8 cellular contexts compared by ENCODE assay signal in genomic region chr19:44723952-44724319, GRCh38. TPM values are rescaled to one million over a fixed set of nuclear protein-coding genes. Genes with fewer than 3 reads are reported as not detected.
DNase-seq lines count a peak whose midpoint lies in the region; TF ChIP-seq lines count a peak whose summit lies in the region.

No MANE protein-coding gene starts in this region.

- in situ Hi-C loops in GM13977 (cut with MboI; ENCODE audit: low pct_unique_long_range_greater_than_20kb, low sequenced_read_pairs, unreplicated experiment), result no loop called here

- peaks cover 35% of the 10 kb centered on the region for H3K4me1 Mint-ChIP-seq in activated T-helper 2 cell treated with anti-CD3 and anti-CD28 coated beads, Interferon-gamma antibody, Interleukin-2, Interleukin-4, amounts not matched to agents 10 μg/mL and 5 μg/mL and 100 μg/mL, durations not matched to agents 14 hours and 24 hours and 36 hours (ENCODE audit: low read depth)

- H3K79me1 ChIP-seq in neuronal stem cell (ENCODE audit: low read depth, low read length), result no peaks in the 10 kb centered on the region

- TF ChIP-seq CTCF in GM13977 (IDR thresholded peaks at IDR 0.05; ENCODE audit: extremely low read depth, insufficient read depth, missing control alignments), result peak; percentile 98
- TF ChIP-seq CTCF in fibroblast of the aortic adventitia (IDR thresholded peaks at IDR 0.05; ENCODE audit: insufficient read depth, low read length), result peak; percentile 98
- TF ChIP-seq CTCF in stomach (IDR thresholded peaks at IDR 0.05), result peak in 5 of 7 experiments; percentile 89 to 98 (median 97)

- H3K36me3 ChIP-seq in neuronal stem cell (replicated peaks in 1 of 2; ENCODE audit: control insufficient read depth in 2 of 2, insufficient read depth in 2 of 2, low read length in 2 of 2) (no peaks in the 10 kb centered on the region), stomach (no peaks in the 10 kb centered on the region)

- no peak for TF ChIP-seq POLR2A in stomach (IDR thresholded peaks at IDR 0.05)

- H2BK12ac ChIP-seq in neuronal stem cell (ENCODE audit: low read length), result no peak overlapping the region

- H3K9ac ChIP-seq in neuronal stem cell (ENCODE audit: low read depth, low read length, poor library complexity), result no peak overlapping the region

- no peak overlapping the region for H2BK120ac ChIP-seq in neuronal stem cell (ENCODE audit: low read depth, low read length)

- H3K4me1 ChIP-seq in neuronal stem cell (ENCODE audit: control insufficient read depth in 2 of 2, insufficient read depth in 1 of 2, low read depth in 1 of 2, low read length in 2 of 2), result peaks cover 4 to 7% of the 10 kb centered on the region in 2 donors
- peaks cover 31 to 59% (median 37%) of the 10 kb centered on the region in 4 donors for H3K4me1 ChIP-seq in stomach

- no peak overlapping the region for H2BK5ac ChIP-seq in neuronal stem cell (ENCODE audit: low read length)

- no peak overlapping the region for H3K4me3 ChIP-seq in Jurkat, Clone E6-1 (ENCODE audit: low read length)
- H3K4me3 ChIP-seq in fibroblast of the aortic adventitia (ENCODE audit: low read depth, low read length) (no peak overlapping the region), neuronal stem cell (ENCODE audit: low read length in 2 of 2) (no peak overlapping the region), stomach (no peak overlapping the region)

- WGBS in neuronal stem cell (ENCODE audit: extremely low coverage in 2 of 2, insufficient read length in 2 of 2, insufficient replicate concordance in 1 of 2), 2 donors, result no CpG with 5 or more reads among the region's 7 CpGs
- 9 to 15% (median 9%) methylated on average over 7 of the region's 7 CpGs for WGBS in stomach, 5 donors

- TF ChIP-seq EP300 in stomach (IDR thresholded peaks at IDR 0.05), result no peak

- H3K27ac ChIP-seq in neuronal stem cell (replicated peaks; ENCODE audit: low read length) (no peak overlapping the region), stomach (peak overlapping the region; percentile 60 to 84 (median 73))

- H3K36me3 Mint-ChIP-seq in activated T-helper 2 cell treated with anti-CD3 and anti-CD28 coated beads, Interferon-gamma antibody, Interleukin-2, Interleukin-4, amounts not matched to agents 10 μg/mL and 5 μg/mL and 100 μg/mL, durations not matched to agents 14 hours and 24 hours and 36 hours (ENCODE audit: low read depth), result no peaks in the 10 kb centered on the region

- no peak overlapping the region for H3K4me2 ChIP-seq in neuronal stem cell (ENCODE audit: insufficient read depth, low read length, poor library complexity, severe bottlenecking)

- H3K27ac Mint-ChIP-seq in activated T-helper 2 cell treated with anti-CD3 and anti-CD28 coated beads, Interferon-gamma antibody, Interleukin-2, Interleukin-4, amounts not matched to agents 10 μg/mL and 5 μg/mL and 100 μg/mL, durations not matched to agents 14 hours and 24 hours and 36 hours, result no peak overlapping the region

- H2BK15ac ChIP-seq in neuronal stem cell (ENCODE audit: low read length), result peak overlapping the region; percentile 19

- peak overlapping the region; percentile 45 for H2AFZ ChIP-seq in neuronal stem cell (ENCODE audit: low read length)

- intact Hi-C loops in activated T-helper 2 cell treated with anti-CD3 and anti-CD28 coated beads, Interferon-gamma antibody, Interleukin-2, Interleukin-4, amounts not matched to agents 10 μg/mL and 5 μg/mL and 100 μg/mL, durations not matched to agents 14 hours and 24 hours and 36 hours (cut with micrococcal nuclease), result loop anchor here (1.0 to 2.0 kb wide), 4 partner anchors 23 to 121 kb away; no protein-coding TSS in a partner anchor
- intact Hi-C loops in stomach (cut with DNase I; ENCODE audit: low total_unique reads), result loop anchor here (5.0 kb wide), 1 partner anchor 48 kb away; no protein-coding TSS in a partner anchor

- no peak overlapping the region for H2AK5ac ChIP-seq in neuronal stem cell (ENCODE audit: low read depth, low read length)

- no peaks in the 10 kb centered on the region for H3K9me3 ChIP-seq in neuronal stem cell (replicated peaks in 1 of 2; ENCODE audit: control insufficient read depth in 2 of 2, insufficient read depth in 1 of 2, low read depth in 1 of 2, low read length in 2 of 2)
- no peaks in the 10 kb centered on the region for H3K9me3 ChIP-seq in stomach

- H3K14ac ChIP-seq in neuronal stem cell (ENCODE audit: low read length), result no peak overlapping the region

- no peaks in the 10 kb centered on the region for H3K9me3 Mint-ChIP-seq in activated T-helper 2 cell treated with anti-CD3 and anti-CD28 coated beads, Interferon-gamma antibody, Interleukin-2, Interleukin-4, amounts not matched to agents 10 μg/mL and 5 μg/mL and 100 μg/mL, durations not matched to agents 14 hours and 24 hours and 36 hours

- H3K18ac ChIP-seq in neuronal stem cell (ENCODE audit: low read length), result no peak overlapping the region

- H4K8ac ChIP-seq in neuronal stem cell (ENCODE audit: low read depth, low read length), result no peak overlapping the region

- H3K27me3 ChIP-seq in neuronal stem cell (ENCODE audit: control insufficient read depth in 3 of 3, insufficient read depth in 3 of 3, low read depth in 1 of 3, low read length in 3 of 3), result peaks cover 0 to 1% (median 0%) of the 10 kb centered on the region in 3 experiments
- no peaks in the 10 kb centered on the region for H3K27me3 ChIP-seq in stomach

- no peak overlapping the region for H3K4me3 Mint-ChIP-seq in activated T-helper 2 cell treated with anti-CD3 and anti-CD28 coated beads, Interferon-gamma antibody, Interleukin-2, Interleukin-4, amounts not matched to agents 10 μg/mL and 5 μg/mL and 100 μg/mL, durations not matched to agents 14 hours and 24 hours and 36 hours (ENCODE audit: low read depth)

- no peaks in the 10 kb centered on the region for H3K27me3 Mint-ChIP-seq in activated T-helper 2 cell treated with anti-CD3 and anti-CD28 coated beads, Interferon-gamma antibody, Interleukin-2, Interleukin-4, amounts not matched to agents 10 μg/mL and 5 μg/mL and 100 μg/mL, durations not matched to agents 14 hours and 24 hours and 36 hours (ENCODE audit: low read depth)

- H3K23ac ChIP-seq in neuronal stem cell (ENCODE audit: low read depth, low read length, poor library complexity), result no peak overlapping the region

- H3K4ac ChIP-seq in neuronal stem cell (ENCODE audit: low read length), result no peak overlapping the region

- H4K91ac ChIP-seq in neuronal stem cell (ENCODE audit: low read depth, low read length, poor library complexity), result no peak overlapping the region

- DNase-seq in 8988T (peak; percentile 55), GM13977 (ENCODE audit: low spot score) (peak; percentile 85), RPMI8226 (peak; percentile 72), fibroblast of the aortic adventitia (ENCODE audit: low read depth) (peak; percentile 87), neuronal stem cell (ENCODE audit: low spot score) (peak; percentile 70), stomach (peak; percentile 86)
- DNase-seq in Jurkat, Clone E6-1 (ENCODE audit: low read depth, low spot score), result peak; percentile 44
- peak; percentile 72 for DNase-seq in activated T-helper 2 cell treated with anti-CD3 and anti-CD28 coated beads, Interferon-gamma antibody, Interleukin-2, Interleukin-4, amounts not matched to agents 10 μg/mL and 5 μg/mL and 100 μg/mL, durations not matched to agents 14 hours and 24 hours and 36 hours (ENCODE audit: low spot score)

RNA-seq across cellular contexts. Expression of gene BCL3, which starts 24.6 kb away (rescaled TPM):
- 1.4 TPM for polyA plus RNA-seq in Jurkat, Clone E6-1 (2012; ENCODE audit: insufficient read depth, insufficient read length)
- total RNA-seq in activated T-helper 2 cell treated with anti-CD3 and anti-CD28 coated beads, Interferon-gamma antibody, Interleukin-2, Interleukin-4, amounts not matched to agents 10 μg/mL and 5 μg/mL and 100 μg/mL, durations not matched to agents 14 hours and 24 hours and 36 hours, result 83.5 and 85.2 TPM in 2 replicates
- 3.8 and 13.4 TPM in 2 replicates for total RNA-seq in fibroblast of the aortic adventitia (ENCODE audit: low replicate concordance)
- 1.8 TPM for polyA plus RNA-seq in neuronal stem cell (2013, experiment 1 of 2)
- 1.5 TPM for polyA plus RNA-seq in neuronal stem cell (2013, experiment 2 of 2)
- total RNA-seq in stomach, result 100 to 1,000 TPM in 3 of 5 donors, 10 to 100 TPM in 1, 1 to 10 TPM in 1; 4.4 to 322 (median 139) TPM
- 10 to 100 TPM; 53.5 to 94.1 (median 65.5) TPM for polyA plus RNA-seq in stomach

RNA-seq across cellular contexts. Expression of gene CEACAM16, which starts 25.0 kb away (rescaled TPM):
- not detected for polyA plus RNA-seq in Jurkat, Clone E6-1 (2012; ENCODE audit: insufficient read depth, insufficient read length)
- total RNA-seq in activated T-helper 2 cell treated with anti-CD3 and anti-CD28 coated beads, Interferon-gamma antibody, Interleukin-2, Interleukin-4, amounts not matched to agents 10 μg/mL and 5 μg/mL and 100 μg/mL, durations not matched to agents 14 hours and 24 hours and 36 hours, result not detected in 2 replicates
- total RNA-seq in fibroblast of the aortic adventitia (ENCODE audit: low replicate concordance), result not detected in 2 replicates
- not detected for polyA plus RNA-seq in neuronal stem cell (2013, experiment 1 of 2)
- polyA plus RNA-seq in neuronal stem cell (2013, experiment 2 of 2), result not detected
- not detected for total RNA-seq in stomach
- not detected for polyA plus RNA-seq in stomach

RNA-seq across cellular contexts. Expression of gene CEACAM19, which starts 52.7 kb away (rescaled TPM):
- polyA plus RNA-seq in Jurkat, Clone E6-1 (2012; ENCODE audit: insufficient read depth, insufficient read length), result not detected
- 1.3 and 1.5 TPM in 2 replicates for total RNA-seq in activated T-helper 2 cell treated with anti-CD3 and anti-CD28 coated beads, Interferon-gamma antibody, Interleukin-2, Interleukin-4, amounts not matched to agents 10 μg/mL and 5 μg/mL and 100 μg/mL, durations not matched to agents 14 hours and 24 hours and 36 hours
- total RNA-seq in fibroblast of the aortic adventitia (ENCODE audit: low replicate concordance), result 1.3 and 2.5 TPM in 2 replicates
- 2.2 TPM for polyA plus RNA-seq in neuronal stem cell (2013, experiment 1 of 2)
- polyA plus RNA-seq in neuronal stem cell (2013, experiment 2 of 2), result 2.2 TPM
- 10 to 100 TPM in 1 of 5 donors, 1 to 10 TPM in 3, under 1 TPM in 1; 0.58 to 17.0 (median 2.9) TPM for total RNA-seq in stomach
- polyA plus RNA-seq in stomach, result 1 to 10 TPM; 2.0 to 6.4 (median 2.3) TPM

RNA-seq across cellular contexts. Expression of gene CBLC, which starts 53.8 kb away (rescaled TPM):
- not detected for polyA plus RNA-seq in Jurkat, Clone E6-1 (2012; ENCODE audit: insufficient read depth, insufficient read length)
- total RNA-seq in activated T-helper 2 cell treated with anti-CD3 and anti-CD28 coated beads, Interferon-gamma antibody, Interleukin-2, Interleukin-4, amounts not matched to agents 10 μg/mL and 5 μg/mL and 100 μg/mL, durations not matched to agents 14 hours and 24 hours and 36 hours, result not detected in 2 replicates
- total RNA-seq in fibroblast of the aortic adventitia (ENCODE audit: low replicate concordance) (not detected in 2 replicates), stomach (100 to 1,000 TPM in 1 of 5 donors, 10 to 100 TPM in 4; 13.2 to 178 (median 57.2) TPM)
- polyA plus RNA-seq in neuronal stem cell (2013, experiment 1 of 2), result 0.42 TPM
- polyA plus RNA-seq in neuronal stem cell (2013, experiment 2 of 2), result 0.43 TPM
- 10 to 100 TPM; 23.3 to 50.9 (median 27.4) TPM for polyA plus RNA-seq in stomach
